ENCODE assay signal across 1 cellular context in genomic region chr9:87518702-87519335, GRCh38.
TF ChIP-seq lines count a peak whose summit lies in the region.

No MANE protein-coding gene starts in this region.

TF ChIP-seq in K562, 482 proteins besides CTCF, POLR2A, EP300 and RAD21 (continued from another document and continues in another):
- TF ChIP-seq, protein P1, sequence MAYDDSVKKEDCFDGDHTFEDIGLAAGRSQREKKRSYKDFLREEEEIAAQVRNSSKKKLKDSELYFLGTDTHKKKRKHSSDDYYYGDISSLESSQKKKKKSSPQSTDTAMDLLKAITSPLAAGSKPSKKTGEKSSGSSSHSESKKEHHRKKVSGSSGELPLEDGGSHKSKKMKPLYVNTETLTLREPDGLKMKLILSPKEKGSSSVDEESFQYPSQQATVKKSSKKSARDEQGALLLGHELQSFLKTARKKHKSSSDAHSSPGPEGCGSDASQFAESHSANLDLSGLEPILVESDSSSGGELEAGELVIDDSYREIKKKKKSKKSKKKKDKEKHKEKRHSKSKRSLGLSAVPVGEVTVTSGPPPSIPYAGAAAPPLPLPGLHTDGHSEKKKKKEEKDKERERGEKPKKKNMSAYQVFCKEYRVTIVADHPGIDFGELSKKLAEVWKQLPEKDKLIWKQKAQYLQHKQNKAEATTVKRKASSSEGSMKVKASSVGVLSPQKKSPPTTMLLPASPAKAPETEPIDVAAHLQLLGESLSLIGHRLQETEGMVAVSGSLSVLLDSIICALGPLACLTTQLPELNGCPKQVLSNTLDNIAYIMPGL (CRISPR knock-in tag; IDR thresholded peaks at IDR 0.05): no peak
- TF ChIP-seq GABPA (tag; conservative IDR thresholded peaks at IDR 0.05; ENCODE audit: low read depth): peak; percentile 40
- TF ChIP-seq KDM4B (IDR thresholded peaks at IDR 0.05; ENCODE audit: borderline replicate concordance in 2 of 2, low read depth in 1 of 2): no peak
- TF ChIP-seq NEUROD1 (IDR thresholded peaks at IDR 0.05; ENCODE audit: borderline replicate concordance, low read depth, low read length, partially characterized antibody): peak; percentile 64
- TF ChIP-seq, protein P2, sequence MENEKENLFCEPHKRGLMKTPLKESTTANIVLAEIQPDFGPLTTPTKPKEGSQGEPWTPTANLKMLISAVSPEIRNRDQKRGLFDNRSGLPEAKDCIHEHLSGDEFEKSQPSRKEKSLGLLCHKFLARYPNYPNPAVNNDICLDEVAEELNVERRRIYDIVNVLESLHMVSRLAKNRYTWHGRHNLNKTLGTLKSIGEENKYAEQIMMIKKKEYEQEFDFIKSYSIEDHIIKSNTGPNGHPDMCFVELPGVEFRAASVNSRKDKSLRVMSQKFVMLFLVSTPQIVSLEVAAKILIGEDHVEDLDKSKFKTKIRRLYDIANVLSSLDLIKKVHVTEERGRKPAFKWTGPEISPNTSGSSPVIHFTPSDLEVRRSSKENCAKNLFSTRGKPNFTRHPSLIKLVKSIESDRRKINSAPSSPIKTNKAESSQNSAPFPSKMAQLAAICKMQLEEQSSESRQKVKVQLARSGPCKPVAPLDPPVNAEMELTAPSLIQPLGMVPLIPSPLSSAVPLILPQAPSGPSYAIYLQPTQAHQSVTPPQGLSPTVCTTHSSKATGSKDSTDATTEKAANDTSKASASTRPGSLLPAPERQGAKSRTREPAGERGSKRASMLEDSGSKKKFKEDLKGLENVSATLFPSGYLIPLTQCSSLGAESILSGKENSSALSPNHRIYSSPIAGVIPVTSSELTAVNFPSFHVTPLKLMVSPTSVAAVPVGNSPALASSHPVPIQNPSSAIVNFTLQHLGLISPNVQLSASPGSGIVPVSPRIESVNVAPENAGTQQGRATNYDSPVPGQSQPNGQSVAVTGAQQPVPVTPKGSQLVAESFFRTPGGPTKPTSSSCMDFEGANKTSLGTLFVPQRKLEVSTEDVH (IDR thresholded peaks at IDR 0.05; ENCODE audit: low read depth, partially characterized antibody): peak; percentile 49
- TF ChIP-seq CEBPB (tag; IDR thresholded peaks at IDR 0.05): peak; percentile 99
- no peak for TF ChIP-seq NCOA6 (IDR thresholded peaks at IDR 0.05)
- no peak for TF ChIP-seq IFI16 (CRISPR knock-in tag; IDR thresholded peaks at IDR 0.05)
- TF ChIP-seq CC2D1A (IDR thresholded peaks at IDR 0.05): peak; percentile 75; the same call in 1 of the 2 replicates
- peak; percentile 45 for TF ChIP-seq EGR1 (conservative IDR thresholded peaks at IDR 0.05)
- no peak for TF ChIP-seq ADNP (tag; IDR thresholded peaks at IDR 0.05)
- peak; percentile 93 for TF ChIP-seq STAT5A (IDR thresholded peaks at IDR 0.05; ENCODE audit: borderline replicate concordance, low read length)
- TF ChIP-seq TEAD4 (IDR thresholded peaks at IDR 0.05; ENCODE audit: low read length): peak; percentile 96
- no peak for TF ChIP-seq TEAD4 (CRISPR knock-in tag; IDR thresholded peaks at IDR 0.05; ENCODE audit: borderline replicate concordance)
- peak; percentile 75 for TF ChIP-seq ZNF766 (CRISPR knock-in tag; conservative IDR thresholded peaks at IDR 0.05)
- TF ChIP-seq ZFP36 (IDR thresholded peaks at IDR 0.05; ENCODE audit: low read depth, low read length, partially characterized antibody): no peak
- TF ChIP-seq MTA2 (IDR thresholded peaks at IDR 0.05; ENCODE audit: low read depth): peak; percentile 92
- TF ChIP-seq ZNF589 (CRISPR knock-in tag; IDR thresholded peaks at IDR 0.05; ENCODE audit: low read depth): peak; percentile 85; the same call in 1 of the 2 replicates
- no peak for TF ChIP-seq RBM15 (IDR thresholded peaks at IDR 0.05; ENCODE audit: insufficient read depth, low read length)
- no peak for TF ChIP-seq THAP12 (CRISPR knock-in tag; IDR thresholded peaks at IDR 0.05)
- TF ChIP-seq, protein P3, sequence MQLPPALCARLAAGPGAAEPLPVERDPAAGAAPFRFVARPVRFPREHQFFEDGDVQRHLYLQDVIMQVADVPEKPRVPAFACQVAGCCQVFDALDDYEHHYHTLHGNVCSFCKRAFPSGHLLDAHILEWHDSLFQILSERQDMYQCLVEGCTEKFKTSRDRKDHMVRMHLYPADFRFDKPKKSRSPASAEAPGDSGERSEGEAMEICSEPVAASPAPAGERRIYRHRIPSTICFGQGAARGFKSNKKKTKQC (CRISPR knock-in tag; IDR thresholded peaks at IDR 0.05): no peak
- peak; percentile 63 for TF ChIP-seq FOSL1 (tag; conservative IDR thresholded peaks at IDR 0.05)
- TF ChIP-seq JUNB (CRISPR knock-in tag; conservative IDR thresholded peaks at IDR 0.05): no peak
- no peak for TF ChIP-seq SP2 (IDR thresholded peaks at IDR 0.05; ENCODE audit: extremely low read depth, low read depth, low read length, poor library complexity, severe bottlenecking)
- no peak for TF ChIP-seq ZBTB7A (IDR thresholded peaks at IDR 0.05; ENCODE audit: borderline replicate concordance, control insufficient read depth, low read depth, low read length)
- 0 out of 2 replicates have a peak, but pooled peaks have one; percentile 25 for TF ChIP-seq BHLHE40 (IDR thresholded peaks at IDR 0.05; ENCODE audit: low read length)
- peak; percentile 71 for TF ChIP-seq HMBOX1 (IDR thresholded peaks at IDR 0.05)
- TF ChIP-seq DACH1 (IDR thresholded peaks at IDR 0.05; ENCODE audit: partially characterized antibody): peak; percentile 81
- TF ChIP-seq ZNF407 (IDR thresholded peaks at IDR 0.05; ENCODE audit: low read depth): no peak
- no peak for TF ChIP-seq POLR2H (tag; IDR thresholded peaks at IDR 0.05; ENCODE audit: low read depth)
- TF ChIP-seq ZNF232 (CRISPR knock-in tag; IDR thresholded peaks at IDR 0.05): no peak
- TF ChIP-seq, protein P4, sequence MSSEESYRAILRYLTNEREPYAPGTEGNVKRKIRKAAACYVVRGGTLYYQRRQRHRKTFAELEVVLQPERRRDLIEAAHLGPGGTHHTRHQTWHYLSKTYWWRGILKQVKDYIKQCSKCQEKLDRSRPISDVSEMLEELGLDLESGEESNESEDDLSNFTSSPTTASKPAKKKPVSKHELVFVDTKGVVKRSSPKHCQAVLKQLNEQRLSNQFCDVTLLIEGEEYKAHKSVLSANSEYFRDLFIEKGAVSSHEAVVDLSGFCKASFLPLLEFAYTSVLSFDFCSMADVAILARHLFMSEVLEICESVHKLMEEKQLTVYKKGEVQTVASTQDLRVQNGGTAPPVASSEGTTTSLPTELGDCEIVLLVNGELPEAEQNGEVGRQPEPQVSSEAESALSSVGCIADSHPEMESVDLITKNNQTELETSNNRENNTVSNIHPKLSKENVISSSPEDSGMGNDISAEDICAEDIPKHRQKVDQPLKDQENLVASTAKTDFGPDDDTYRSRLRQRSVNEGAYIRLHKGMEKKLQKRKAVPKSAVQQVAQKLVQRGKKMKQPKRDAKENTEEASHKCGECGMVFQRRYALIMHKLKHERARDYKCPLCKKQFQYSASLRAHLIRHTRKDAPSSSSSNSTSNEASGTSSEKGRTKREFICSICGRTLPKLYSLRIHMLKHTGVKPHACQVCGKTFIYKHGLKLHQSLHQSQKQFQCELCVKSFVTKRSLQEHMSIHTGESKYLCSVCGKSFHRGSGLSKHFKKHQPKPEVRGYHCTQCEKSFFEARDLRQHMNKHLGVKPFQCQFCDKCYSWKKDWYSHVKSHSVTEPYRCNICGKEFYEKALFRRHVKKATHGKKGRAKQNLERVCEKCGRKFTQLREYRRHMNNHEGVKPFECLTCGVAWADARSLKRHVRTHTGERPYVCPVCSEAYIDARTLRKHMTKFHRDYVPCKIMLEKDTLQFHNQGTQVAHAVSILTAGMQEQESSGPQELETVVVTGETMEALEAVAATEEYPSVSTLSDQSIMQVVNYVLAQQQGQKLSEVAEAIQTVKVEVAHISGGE (CRISPR knock-in tag; IDR thresholded peaks at IDR 0.05): peak in 1 of 3 experiments; percentile 53; a peak in 1 of 6 replicates
- no peak for TF ChIP-seq UBTF (IDR thresholded peaks at IDR 0.05; ENCODE audit: borderline replicate concordance in 1 of 2, low read depth in 2 of 2, low read length in 2 of 2)
- TF ChIP-seq RAD51 (IDR thresholded peaks at IDR 0.05; ENCODE audit: borderline replicate concordance, low read depth): no peak
- no peak for TF ChIP-seq SAP30 (IDR thresholded peaks at IDR 0.05; ENCODE audit: borderline replicate concordance, insufficient read depth, low read depth, low read length, poor library complexity, severe bottlenecking)
- TF ChIP-seq ZNF584 (CRISPR knock-in tag; IDR thresholded peaks at IDR 0.05; ENCODE audit: low read depth): peak; percentile 68; the same call in 1 of the 2 replicates
- no peak for TF ChIP-seq HNRNPL (IDR thresholded peaks at IDR 0.05; ENCODE audit: low read depth, low read length)
